Comparison of ENCODE assay signal across 27 cellular contexts in genomic region chr6:4763921-4764320, GRCh38.
"Had no signal": no experiment of that assay in that cellular context is flagged by ENCODE, and none has a peak within 500 bp of the region (broad histone marks: within the 10 kb centered on the region; RNA-seq: fewer than 3 reads in every experiment).

No MANE protein-coding gene starts in this region.

- DNase-seq: stimulated activated CD4-positive, alpha-beta T cell treated with anti-CD3 and anti-CD28 coated beads, Interleukin-2, amount 100 ng/mL, for 48 hours; stimulated activated CD4-positive, alpha-beta T cell treated with anti-CD3 and anti-CD28 coated beads, Interleukin-4, amount 100 ng/mL, for 1 hour; stimulated activated CD4-positive, alpha-beta T cell treated with anti-CD3 and anti-CD28 coated beads, Interleukin-4, amount 100 ng/mL, for 24 hours; stimulated activated CD4-positive, alpha-beta T cell treated with anti-CD3 and anti-CD28 coated beads, Interleukin-4, amount 100 ng/mL, for 4 hours; stimulated activated CD8-positive, alpha-beta memory T cell treated with anti-CD3 and anti-CD28 coated beads, Interleukin-4, amount 100 ng/mL, for 48 hours; stimulated activated naive B cell treated with anti-CD40 and anti-IgM and Interleukin-4, amounts not matched to agents 10 μg/mL and 1 μg/mL and 100 μg/mL, for 72 hours; stimulated activated naive CD4-positive, alpha-beta T cell; stimulated activated naive CD4-positive, alpha-beta T cell treated with Interleukin-2 at 50 U/mL for 16 hours; stimulated activated naive CD8-positive, alpha-beta T cell treated with anti-CD3 and anti-CD28 coated beads, Interleukin-15, amount 100 ng/mL, for 72 hours; stimulated activated naive CD8-positive, alpha-beta T cell treated with anti-CD3 and anti-CD28 coated beads, Interleukin-15, Interleukin-2, amounts not matched to agents 100 U/mL and 50 U/mL, for 24 hours; stomach; substantia nigra; testis; thyroid gland; tibial artery; transverse colon; trophoblast cell; upper lobe of left lung; upper lobe of right lung; uterus had no signal

- H3K27me3 ChIP-seq: stomach, suprapubic skin, testis, thyroid gland, tibial artery, tibial nerve, transverse colon, upper lobe of left lung, upper lobe of right lung, uterus, vagina had no signal

- H3K9me3 ChIP-seq: testis, thyroid gland, upper lobe of right lung, vagina had no signal

- H3K4me3 ChIP-seq: stomach, suprapubic skin, testis, thoracic aorta, thyroid gland, tibial artery, tibial nerve, transverse colon, upper lobe of left lung, upper lobe of right lung, uterus, vagina had no signal

- ATAC-seq: stimulated activated effector memory CD8-positive, alpha-beta T cell treated with anti-CD3 and anti-CD28 coated beads, Interleukin-12 subunit alpha, Interleukin-12 subunit beta, amount 100 ng/mL, for 72 hours; stimulated activated memory B cell treated with anti-CD40 and anti-IgM and Interleukin-4, amounts not matched to agents 10 μg/mL and 1 μg/mL and 100 μg/mL, for 72 hours; stimulated activated naive B cell treated with anti-CD40 and anti-IgM and Interleukin-4, amounts not matched to agents 10 μg/mL and 1 μg/mL and 100 μg/mL, for 72 hours; stimulated activated naive CD8-positive, alpha-beta T cell treated with anti-CD3 and anti-CD28 coated beads, Interleukin-15, amount 100 ng/mL, for 72 hours; stimulated activated naive CD8-positive, alpha-beta T cell treated with anti-CD3 and anti-CD28 coated beads, Interleukin-15, Interleukin-2, amounts not matched to agents 100 U/mL and 50 U/mL, for 24 hours; upper lobe of right lung had no signal

- FAIRE-seq: urothelium cell line had no signal

- H3K36me3 ChIP-seq: stomach, suprapubic skin, thoracic aorta, thyroid gland, tibial artery, tibial nerve, transverse colon, upper lobe of left lung, upper lobe of right lung, uterus, vagina had no signal

- H3K4me1 ChIP-seq: stomach, suprapubic skin, thyroid gland, tibial artery, tibial nerve, transverse colon, upper lobe of left lung, upper lobe of right lung, uterus, vagina had no signal

- H3K27ac ChIP-seq: stomach, suprapubic skin, testis, thoracic aorta, thyroid gland, tibial artery, tibial nerve, transverse colon, upper lobe of left lung, upper lobe of right lung, uterus, vagina had no signal
